In genomic region chr11:82858556-82859091, GRCh38 we compare ENCODE assay signal across 12 cellular contexts. TPM values are rescaled to one million over a fixed set of nuclear protein-coding genes. Genes with fewer than 3 reads are reported as not detected.
DNase-seq lines count a peak whose midpoint lies in the region; ATAC-seq, FAIRE-seq and TF ChIP-seq lines count a peak whose summit lies in the region.
"Had no signal": no experiment of that assay in that cellular context is flagged by ENCODE, and none has a peak within 500 bp of the region (broad histone marks: within the 10 kb centered on the region; RNA-seq: fewer than 3 reads in every experiment).

No MANE protein-coding gene starts in this region.

- H3K4me2 ChIP-seq in keratinocyte (ENCODE audit: control insufficient read depth, extremely low read depth, insufficient read depth, low read depth, low read length): peak overlapping the region; percentile 68
- H3K4me2 ChIP-seq: BLaER1 had no signal

- DNase-seq in MCF 10A (ENCODE audit: unreplicated experiment) (peak; percentile 55), breast epithelium (ENCODE audit: low spot score in 2 of 2) (no peak), keratinocyte (ENCODE audit: low read depth, low spot score) (no peak), vagina (ENCODE audit: extremely low spot score in 2 of 2) (no peak), NCI-H526 treated with DMSO at 0.1 percent for 48 hours (lab: John Stamatoyannopoulos, UW) (no peak)
- no peak for DNase-seq in activated naive CD4-positive, alpha-beta T cell treated with anti-CD3 and anti-CD28 coated beads, Interleukin-2, amount 50 U/mL, for 16 hours
- DNase-seq: activated CD8-positive, alpha-beta T cell treated with anti-CD3 and anti-CD28 coated beads, Interleukin-2, amount 10 ng/mL, durations not matched to agents 7 days and 5 days; central memory CD4-positive, alpha-beta T cell; transverse colon had no signal

- H3K9me3 ChIP-seq in breast epithelium (no peaks in the 10 kb centered on the region), keratinocyte (ENCODE audit: control insufficient read depth, low read depth, low read length) (no peaks in the 10 kb centered on the region), vagina (no peaks in the 10 kb centered on the region)
- H3K9me3 ChIP-seq: BLaER1, transverse colon had no signal

- H3K9me1 ChIP-seq in keratinocyte (ENCODE audit: control insufficient read depth, extremely low read depth, insufficient read depth, low read length): no peaks in the 10 kb centered on the region

- no peak overlapping the region for H3K9ac ChIP-seq in keratinocyte (ENCODE audit: control insufficient read depth, extremely low read depth, insufficient read depth, low read length)
- H3K9ac ChIP-seq: BLaER1 had no signal

- ATAC-seq in GM21367 (IDR thresholded peaks at IDR 0.05; ENCODE audit: unreplicated experiment): no peak
- ATAC-seq: activated CD8-positive, alpha-beta T cell treated with anti-CD3 and anti-CD28 coated beads, Interleukin-2, amount 10 ng/mL, durations not matched to agents 7 days and 5 days had no signal

- peak overlapping the region; percentile 83 for H3K27ac Mint-ChIP-seq in MCF 10A (ENCODE audit: low read depth, unreplicated experiment)
- H3K27ac Mint-ChIP-seq: activated CD8-positive, alpha-beta T cell treated with anti-CD3 and anti-CD28 coated beads, Interleukin-2, amount 10 ng/mL, durations not matched to agents 7 days and 5 days had no signal

- dilution Hi-C loops in keratinocyte (cut with MboI; ENCODE audit: extremely low pct_ligation_motif_present, low sequenced_read_pairs): no loop called here

- intact Hi-C loops in MCF 10A (cut with micrococcal nuclease): no loop called here
- intact Hi-C loops in breast epithelium (cut with DNase I; ENCODE audit: low total_unique reads): no loop called here
- intact Hi-C loops in vagina (cut with DNase I): no loop called here

- FAIRE-seq in keratinocyte (lab: Jason Lieb, UNC): peak; percentile 34

- H3K4me3 Mint-ChIP-seq in MCF 10A (ENCODE audit: unreplicated experiment): peak overlapping the region; percentile 0
- H3K4me3 Mint-ChIP-seq: activated CD8-positive, alpha-beta T cell treated with anti-CD3 and anti-CD28 coated beads, Interleukin-2, amount 10 ng/mL, durations not matched to agents 7 days and 5 days had no signal

- H3K27me3 ChIP-seq in breast epithelium (no peaks in the 10 kb centered on the region), keratinocyte (ENCODE audit: control insufficient read depth, extremely low read depth, insufficient read depth, low read length) (no peaks in the 10 kb centered on the region), vagina (no peaks in the 10 kb centered on the region)
- H3K27me3 ChIP-seq: BLaER1, transverse colon had no signal

- H3K36me3 ChIP-seq in breast epithelium (no peaks in the 10 kb centered on the region), keratinocyte (ENCODE audit: control insufficient read depth in 2 of 2, extremely low read depth in 1 of 2, insufficient read depth in 2 of 2, low read length in 2 of 2) (no peaks in the 10 kb centered on the region), vagina (no peaks in the 10 kb centered on the region)
- H3K36me3 ChIP-seq: BLaER1, transverse colon had no signal

- H3K27me3 Mint-ChIP-seq in MCF 10A (ENCODE audit: insufficient read depth, unreplicated experiment): no peaks in the 10 kb centered on the region

- TF ChIP-seq CTCF in MCF 10A (IDR thresholded peaks at IDR 0.05; ENCODE audit: unreplicated experiment): no peak
- TF ChIP-seq CTCF in breast epithelium (IDR thresholded peaks at IDR 0.05): no peak
- TF ChIP-seq CTCF in keratinocyte (optimal IDR thresholded peaks at IDR 0.05 in 1 of 3, IDR thresholded peaks at IDR 0.05 in 1 of 3, conservative IDR thresholded peaks at IDR 0.05 in 1 of 3; ENCODE audit: extremely low read depth in 1 of 3, insufficient read depth in 2 of 3, low read length in 3 of 3): no peak
- TF ChIP-seq CTCF in vagina (IDR thresholded peaks at IDR 0.05): no peak

- H3K9me3 Mint-ChIP-seq in MCF 10A (ENCODE audit: unreplicated experiment): no peaks in the 10 kb centered on the region

- peak overlapping the region in 1 of 2 donors; percentile 3 for H3K27ac ChIP-seq in breast epithelium
- H3K27ac ChIP-seq in angular gyrus (ENCODE audit: low read depth, low read length): peak overlapping the region; percentile 59
- H3K27ac ChIP-seq in keratinocyte (ENCODE audit: control insufficient read depth, insufficient read depth, low read length): peak overlapping the region; percentile 29
- peak overlapping the region; percentile 31 for H3K27ac ChIP-seq in vagina
- H3K27ac ChIP-seq: BLaER1, transverse colon had no signal

- no peaks in the 10 kb centered on the region for H3K36me3 Mint-ChIP-seq in MCF 10A (ENCODE audit: insufficient read depth, unreplicated experiment)

- H3K4me3 ChIP-seq in breast epithelium (no peak overlapping the region), keratinocyte (ENCODE audit: control insufficient read depth in 2 of 3, extremely low read depth in 1 of 3, insufficient read depth in 2 of 3, low read depth in 1 of 3, low read length in 3 of 3) (peak overlapping the region in 2 of 3 experiments; percentile 20 to 21), vagina (no peak overlapping the region)
- H3K4me3 ChIP-seq: BLaER1, transverse colon had no signal

- BruUV-seq in MCF 10A (replicated peaks; lab: Mats Ljungman, UMichigan): no TSS peak

- POLR2A ChIA-PET in MCF 10A (lab: Yijun Ruan, JAX): interaction anchor here (0.7 to 2.6 kb wide), 2 partner anchors 11 to 43 kb away, joined by 4 to 17 read pairs; partner anchors contain the start of genes DDIAS and PRCP

- H3K79me2 ChIP-seq in keratinocyte (ENCODE audit: control insufficient read depth, insufficient read depth, low read length): peaks cover 2% of the 10 kb centered on the region

- no peak for TF ChIP-seq POLR2A in breast epithelium (IDR thresholded peaks at IDR 0.05)
- TF ChIP-seq POLR2A in vagina (IDR thresholded peaks at IDR 0.05): no peak

- CTCF ChIA-PET in MCF 10A (lab: Yijun Ruan, JAX): interaction anchor here (0.6 to 3.6 kb wide), 6 partner anchors 8 to 304 kb away, joined by 3 to 21 read pairs (median 4); no protein-coding TSS in a partner anchor

- peaks cover 24% of the 10 kb centered on the region for H3K4me1 Mint-ChIP-seq in MCF 10A (ENCODE audit: insufficient read depth, unreplicated experiment)

- no peaks in the 10 kb centered on the region for H4K20me1 ChIP-seq in keratinocyte (ENCODE audit: control insufficient read depth, extremely low read depth, insufficient read depth, low read length)
- H4K20me1 ChIP-seq: BLaER1 had no signal

- H3K4me1 ChIP-seq in breast epithelium (no peaks in the 10 kb centered on the region), keratinocyte (ENCODE audit: control insufficient read depth, extremely low read depth, insufficient read depth, low read length) (peaks cover 27% of the 10 kb centered on the region), vagina (peaks cover 2% of the 10 kb centered on the region)
- H3K4me1 ChIP-seq: BLaER1 had no signal

- H2AFZ ChIP-seq in keratinocyte (ENCODE audit: control insufficient read depth, low read length): peak overlapping the region; percentile 56

RNA-seq across cellular contexts. Expression of gene PRCP, which starts 41.6 kb away (rescaled TPM):
- total RNA-seq in MCF 10A (2022) (17.3 and 22.7 TPM in 2 replicates), breast epithelium (10 to 100 TPM; 54.4 to 87.7 (median 61.8) TPM), vagina (79.3 TPM)
- 32.3 to 43.5 TPM (median 36.5 TPM) in 3 replicates for polyA plus RNA-seq in keratinocyte
- 7.4 TPM for polyA plus RNA-seq in keratinocyte (2011; ENCODE audit: low read depth)
- 19.1 and 36.4 TPM in 2 replicates for polyA plus RNA-seq in keratinocyte (2011; cell fraction: cytosol; rRNA removed)
- polyA plus RNA-seq in keratinocyte (2011; cell fraction: nucleus; rRNA removed): 43.6 and 50.2 TPM in 2 replicates
- 18.7 and 21.7 TPM in 2 replicates for polyA plus RNA-seq in keratinocyte (2012; ENCODE audit: low replicate concordance)
- polyA minus RNA-seq in keratinocyte: 7.9 to 32.2 TPM (median 27.3 TPM) in 3 replicates
- polyA minus RNA-seq in keratinocyte (2011; cell fraction: cytosol; rRNA and poly(A)+ RNA removed): 20.5 TPM
- polyA minus RNA-seq in keratinocyte (2011; cell fraction: nucleus; rRNA and poly(A)+ RNA removed): 16.8 and 34.7 TPM in 2 replicates

RNA-seq across cellular contexts. Expression of gene DDIAS, which starts 42.9 kb away (rescaled TPM):
- total RNA-seq in MCF 10A (2022) (3.6 and 7.7 TPM in 2 replicates), breast epithelium (1 to 10 TPM in 2 of 3 donors, under 1 TPM in 1; 0.66 to 2.5 (median 1.3) TPM), vagina (1.5 TPM)
- polyA plus RNA-seq in keratinocyte: 2.2 to 8.7 TPM (median 8.1 TPM) in 3 replicates
- polyA plus RNA-seq in keratinocyte (2011; ENCODE audit: low read depth): not detected
- 1.9 and 3.8 TPM in 2 replicates for polyA plus RNA-seq in keratinocyte (2011; cell fraction: cytosol; rRNA removed)
- 2.7 and 3.3 TPM in 2 replicates for polyA plus RNA-seq in keratinocyte (2011; cell fraction: nucleus; rRNA removed)
- 0.23 and 5.7 TPM in 2 replicates for polyA plus RNA-seq in keratinocyte (2012; ENCODE audit: low replicate concordance)
- 3.1 to 16.8 TPM (median 14.9 TPM) in 3 replicates for polyA minus RNA-seq in keratinocyte
- polyA minus RNA-seq in keratinocyte (2011; cell fraction: cytosol; rRNA and poly(A)+ RNA removed): 0.96 TPM
- 2.6 and 2.8 TPM in 2 replicates for polyA minus RNA-seq in keratinocyte (2011; cell fraction: nucleus; rRNA and poly(A)+ RNA removed)

Comparison
In these comparisons a context has a peak if more than half of its experiments do, and no peak if none do; other contexts are left out.
1. H3K4me3 ChIP-seq: peak in keratinocyte (2 of 3); none in breast epithelium (0 of 3) and vagina (0 of 2).